In the genomic region with DNA sequence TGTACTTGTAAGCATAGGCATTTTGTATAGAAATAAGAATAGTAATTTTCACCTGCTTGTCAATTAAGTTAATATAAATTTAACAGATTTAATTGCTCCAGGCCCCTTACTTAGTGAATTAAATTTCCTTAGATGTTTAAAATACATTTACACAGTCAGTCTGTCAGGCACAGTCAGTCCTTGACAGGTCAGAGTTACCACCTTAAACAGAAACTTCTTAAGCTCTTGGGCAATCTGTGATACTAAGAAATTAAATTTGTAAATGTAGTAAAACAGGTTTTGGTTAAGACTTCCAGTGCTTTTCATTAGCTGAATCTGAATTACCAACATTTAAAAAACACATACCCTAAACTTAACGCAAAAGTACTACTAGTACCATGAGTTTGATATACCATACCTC, we compare ENCODE assay signal across 16 cellular contexts. TPM values are rescaled to one million over a fixed set of nuclear protein-coding genes. Genes with fewer than 3 reads are reported as not detected.
DNase-seq lines count a peak whose midpoint lies in the region; ATAC-seq and TF ChIP-seq lines count a peak whose summit lies in the region.
"Had no signal": no experiment of that assay in that cellular context is flagged by ENCODE, and none has a peak within 500 bp of the region (broad histone marks: within the 10 kb centered on the region; RNA-seq: fewer than 3 reads in every experiment).

No MANE protein-coding gene starts in this region.

- TF ChIP-seq CTCF in HEK293 (tag by site-specific recombination; IDR thresholded peaks at IDR 0.05), result no peak
- no peak for TF ChIP-seq CTCF in PC-3 (conservative IDR thresholded peaks at IDR 0.05; ENCODE audit: low read depth, low read length)
- TF ChIP-seq CTCF in epithelial cell of esophagus (IDR thresholded peaks at IDR 0.05; ENCODE audit: insufficient read depth, low read depth, low read length, missing control alignments), result no peak
- no peak for TF ChIP-seq CTCF in stomach (IDR thresholded peaks at IDR 0.05)

- 55 to 94% (median 88%) methylated on average over 1 of the region's 1 CpG for WGBS in stomach, 5 donors

- H3K4me3 Mint-ChIP-seq in activated T-cell treated with anti-CD3 and anti-CD28 coated beads, Interleukin-2, amount 50 U/mL, for 72 hours, result no peak overlapping the region
- H3K4me3 Mint-ChIP-seq: B cell; CD8-positive, alpha-beta T cell; H9 had no signal

- H3K36me3 Mint-ChIP-seq in activated T-cell treated with anti-CD3 and anti-CD28 coated beads, Interleukin-2, amount 50 U/mL, for 72 hours (ENCODE audit: insufficient read depth in 2 of 2), result peaks cover 1 to 20% of the 10 kb centered on the region in 2 donors

- no peak overlapping the region for H3K4me2 ChIP-seq in PC-3 (ENCODE audit: low read length)

- peaks cover 15% of the 10 kb centered on the region; the same call in 1 of the 2 replicates for H4K20me1 ChIP-seq in PC-3 (ENCODE audit: low read length)

- H3F3A ChIP-seq in PC-3 (ENCODE audit: low read length, unreplicated experiment), result no peaks in the 10 kb centered on the region

- H3K9me2 ChIP-seq in PC-3 (replicated peaks; ENCODE audit: low read length), result no peaks in the 10 kb centered on the region

- H3K27ac Mint-ChIP-seq in activated T-cell treated with anti-CD3 and anti-CD28 coated beads, Interleukin-2, amount 50 U/mL, for 72 hours, result no peak overlapping the region
- H3K27ac Mint-ChIP-seq: B cell, H9 had no signal

- no TSS peak for BruUV-seq in PC-3 (replicated peaks; lab: Mats Ljungman, UMichigan)

- no peak overlapping the region for H3K9ac ChIP-seq in PC-3 (ENCODE audit: low read length)
- H3K9ac ChIP-seq: BLaER1 treated with 17β-estradiol and CSF1 and Interleukin-3, amounts not matched to agents 10 nM and 100 nM had no signal

- POLR2A ChIA-PET in HEK293 (lab: Yijun Ruan, JAX), result interaction anchor here (1.2 kb wide), 1 partner anchor 16 kb away, joined by 3 read pairs; a partner anchor contains a TSS
- POLR2A ChIA-PET in PC-3 (lab: Charles Lee; ENCODE audit: unreplicated experiment), result no interaction called here

- H3K4me1 ChIP-seq in HEK293 (ENCODE audit: control insufficient read depth, insufficient read depth, low read length), result peaks cover 17% of the 10 kb centered on the region
- H3K4me1 ChIP-seq in PC-3 (ENCODE audit: insufficient read depth, low read length), result peaks cover 8% of the 10 kb centered on the region
- H3K4me1 ChIP-seq in stomach, result peaks cover 4 to 43% (median 22%) of the 10 kb centered on the region in 4 donors

- no peak for TF ChIP-seq EP300 in stomach (IDR thresholded peaks at IDR 0.05)

- no peaks in the 10 kb centered on the region for H3K27me3 Mint-ChIP-seq in activated T-cell treated with anti-CD3 and anti-CD28 coated beads, Interleukin-2, amount 50 U/mL, for 72 hours (ENCODE audit: low read depth)
- H3K27me3 Mint-ChIP-seq: B cell had no signal

- no peaks in the 10 kb centered on the region for H3K9me3 Mint-ChIP-seq in activated T-cell treated with anti-CD3 and anti-CD28 coated beads, Interleukin-2, amount 50 U/mL, for 72 hours
- H3K9me3 Mint-ChIP-seq: H9 had no signal

- peaks cover 70% of the 10 kb centered on the region for H3K4me1 Mint-ChIP-seq in activated T-cell treated with anti-CD3 and anti-CD28 coated beads, Interleukin-2, amount 50 U/mL, for 72 hours (ENCODE audit: low read depth)
- H3K4me1 Mint-ChIP-seq: H9 had no signal

- TF ChIP-seq POLR2A in stomach (IDR thresholded peaks at IDR 0.05), result no peak

- intact Hi-C loops in PC-3 (cut with micrococcal nuclease) (no loop called here), stomach (cut with DNase I; ENCODE audit: low total_unique reads) (no loop called here)

- ATAC-seq in PC-3, result no peak
- ATAC-seq in activated T-cell treated with anti-CD3 and anti-CD28 coated beads, Interleukin-2, amount 50 U/mL, for 72 hours (replicated peaks in 1 of 2), result no peak
- ATAC-seq: CD8-positive, alpha-beta T cell; GM12878 had no signal

- H3K36me3 ChIP-seq in HEK293 (ENCODE audit: control insufficient read depth in 2 of 2, insufficient read depth in 1 of 2, low read length in 2 of 2) (peaks cover 0 to 2% of the 10 kb centered on the region in 2 experiments; a peak in 1 of 3 replicates), PC-3 (ENCODE audit: low read depth, low read length) (peaks cover 3% of the 10 kb centered on the region; the same call in 1 of the 2 replicates), stomach (no peaks in the 10 kb centered on the region)

- CTCF ChIA-PET in HEK293 (lab: Yijun Ruan, JAX) (no interaction called here), PC-3 (lab: Charles Lee) (no interaction called here)

- peaks cover 97% of the 10 kb centered on the region for H3K79me2 ChIP-seq in PC-3 (ENCODE audit: low read length)

- H3K27me3 ChIP-seq in PC-3 (ENCODE audit: low read length) (no peaks in the 10 kb centered on the region), stomach (no peaks in the 10 kb centered on the region)
- H3K27me3 ChIP-seq: BLaER1 treated with 17β-estradiol and CSF1 and Interleukin-3, amounts not matched to agents 10 nM and 100 nM had no signal

- DNase-seq in PC-3 (peak; percentile 18), epithelial cell of esophagus (ENCODE audit: low read depth) (peak; percentile 63), renal cortical epithelial cell (ENCODE audit: low read depth) (peak; percentile 19), NCI-H524 treated with DMSO at 0.1 percent for 48 hours (lab: John Stamatoyannopoulos, UW) (no peak), stomach (no peak)
- DNase-seq in activated T-cell treated with anti-CD3 and anti-CD28 coated beads, Interleukin-2, amount 50 U/mL, for 72 hours, result no peak
- DNase-seq: Calu3; CD8-positive, alpha-beta T cell; DMS79 treated with DMSO at 0.1 percent for 48 hours; GF-D8; H9 had no signal

- H3K4me3 ChIP-seq in HEK293 (ENCODE audit: low read depth, low read length), result no peak overlapping the region
- no peak overlapping the region for H3K4me3 ChIP-seq in PC-3 (ENCODE audit: low read length)
- no peak overlapping the region for H3K4me3 ChIP-seq in epithelial cell of esophagus (ENCODE audit: low read length)
- no peak overlapping the region for H3K4me3 ChIP-seq in stomach
- H3K4me3 ChIP-seq: BLaER1 treated with 17β-estradiol and CSF1 and Interleukin-3, amounts not matched to agents 10 nM and 100 nM; GM12878 had no signal

- no peak overlapping the region for H2AFZ ChIP-seq in PC-3 (ENCODE audit: low read length)

- H3K9me3 ChIP-seq in HEK293 (ENCODE audit: control insufficient read depth, insufficient read depth, low read depth, low read length) (no peaks in the 10 kb centered on the region; the same call in 1 of the 2 replicates), PC-3 (ENCODE audit: low read length) (no peaks in the 10 kb centered on the region), stomach (no peaks in the 10 kb centered on the region)

- H3K27ac ChIP-seq in HEK293 (ENCODE audit: extremely low read depth, low read depth, low read length) (no peak overlapping the region), PC-3 (ENCODE audit: low read length) (no peak overlapping the region), stomach (no peak overlapping the region)
- H3K27ac ChIP-seq: BLaER1 treated with 17β-estradiol and CSF1 and Interleukin-3, amounts not matched to agents 10 nM and 100 nM; HL-60 had no signal

TF ChIP-seq in HEK293, 187 proteins besides CTCF, POLR2A, EP300 and RAD21:
- TF ChIP-seq, protein P1, sequence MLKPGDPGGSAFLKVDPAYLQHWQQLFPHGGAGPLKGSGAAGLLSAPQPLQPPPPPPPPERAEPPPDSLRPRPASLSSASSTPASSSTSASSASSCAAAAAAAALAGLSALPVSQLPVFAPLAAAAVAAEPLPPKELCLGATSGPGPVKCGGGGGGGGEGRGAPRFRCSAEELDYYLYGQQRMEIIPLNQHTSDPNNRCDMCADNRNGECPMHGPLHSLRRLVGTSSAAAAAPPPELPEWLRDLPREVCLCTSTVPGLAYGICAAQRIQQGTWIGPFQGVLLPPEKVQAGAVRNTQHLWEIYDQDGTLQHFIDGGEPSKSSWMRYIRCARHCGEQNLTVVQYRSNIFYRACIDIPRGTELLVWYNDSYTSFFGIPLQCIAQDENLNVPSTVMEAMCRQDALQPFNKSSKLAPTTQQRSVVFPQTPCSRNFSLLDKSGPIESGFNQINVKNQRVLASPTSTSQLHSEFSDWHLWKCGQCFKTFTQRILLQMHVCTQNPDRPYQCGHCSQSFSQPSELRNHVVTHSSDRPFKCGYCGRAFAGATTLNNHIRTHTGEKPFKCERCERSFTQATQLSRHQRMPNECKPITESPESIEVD (tag by site-specific recombination; IDR thresholded peaks at IDR 0.05), result peak; percentile 56; the same call in 1 of the 2 replicates
- TF ChIP-seq, protein P2, sequence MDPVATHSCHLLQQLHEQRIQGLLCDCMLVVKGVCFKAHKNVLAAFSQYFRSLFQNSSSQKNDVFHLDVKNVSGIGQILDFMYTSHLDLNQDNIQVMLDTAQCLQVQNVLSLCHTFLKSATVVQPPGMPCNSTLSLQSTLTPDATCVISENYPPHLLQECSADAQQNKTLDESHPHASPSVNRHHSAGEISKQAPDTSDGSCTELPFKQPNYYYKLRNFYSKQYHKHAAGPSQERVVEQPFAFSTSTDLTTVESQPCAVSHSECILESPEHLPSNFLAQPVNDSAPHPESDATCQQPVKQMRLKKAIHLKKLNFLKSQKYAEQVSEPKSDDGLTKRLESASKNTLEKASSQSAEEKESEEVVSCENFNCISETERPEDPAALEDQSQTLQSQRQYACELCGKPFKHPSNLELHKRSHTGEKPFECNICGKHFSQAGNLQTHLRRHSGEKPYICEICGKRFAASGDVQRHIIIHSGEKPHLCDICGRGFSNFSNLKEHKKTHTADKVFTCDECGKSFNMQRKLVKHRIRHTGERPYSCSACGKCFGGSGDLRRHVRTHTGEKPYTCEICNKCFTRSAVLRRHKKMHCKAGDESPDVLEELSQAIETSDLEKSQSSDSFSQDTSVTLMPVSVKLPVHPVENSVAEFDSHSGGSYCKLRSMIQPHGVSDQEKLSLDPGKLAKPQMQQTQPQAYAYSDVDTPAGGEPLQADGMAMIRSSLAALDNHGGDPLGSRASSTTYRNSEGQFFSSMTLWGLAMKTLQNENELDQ (tag by site-specific recombination; IDR thresholded peaks at IDR 0.05; ENCODE audit: low read depth), result no peak
TF ChIP-seq in HEK293: peak in this region for 1.

RNA-seq across cellular contexts. Expression of a gene that starts 15.9 kb away (rescaled TPM):
- total RNA-seq in PC-3 (2014; rRNA removed), result 33.6 and 35.0 TPM in 2 replicates
- 31.3 and 50.6 TPM in 2 replicates for total RNA-seq in renal cortical epithelial cell
- total RNA-seq in activated T-cell treated with anti-CD3 and anti-CD28 coated beads, Interleukin-2, amount 50 U/mL, for 72 hours, result 10 to 100 TPM; 81.2 to 85.9 TPM
- total RNA-seq in stomach, result 100 to 1,000 TPM in 1 of 5 donors, 10 to 100 TPM in 4; 19.7 to 157 (median 56.7) TPM
- polyA plus RNA-seq in stomach, result 10 to 100 TPM in 1 of 3 donors, 1 to 10 TPM in 2; 8.1 to 15.9 (median 9.2) TPM

RNA-seq across cellular contexts. Expression of a gene that starts 48.7 kb away (rescaled TPM):
- total RNA-seq in PC-3 (2014; rRNA removed) (40.3 and 49.9 TPM in 2 replicates), renal cortical epithelial cell (43.8 and 46.0 TPM in 2 replicates), stomach (10 to 100 TPM in 4 of 5 donors, 1 to 10 TPM in 1; 5.8 to 23.7 (median 20.6) TPM)
- 10 to 100 TPM; 54.3 to 60.7 TPM for total RNA-seq in activated T-cell treated with anti-CD3 and anti-CD28 coated beads, Interleukin-2, amount 50 U/mL, for 72 hours
- 10 to 100 TPM; 31.4 to 53.0 (median 42.6) TPM for polyA plus RNA-seq in stomach

RNA-seq across cellular contexts. Expression of a gene that starts 48.8 kb away (rescaled TPM):
- total RNA-seq in PC-3 (2014; rRNA removed) (21.9 and 29.8 TPM in 2 replicates), renal cortical epithelial cell (19.4 and 33.5 TPM in 2 replicates), stomach (100 to 1,000 TPM in 2 of 5 donors, 10 to 100 TPM in 3; 10.3 to 166 (median 44.9) TPM)
- total RNA-seq in activated T-cell treated with anti-CD3 and anti-CD28 coated beads, Interleukin-2, amount 50 U/mL, for 72 hours, result 10 to 100 TPM; 52.8 to 58.9 TPM
- polyA plus RNA-seq in stomach, result 10 to 100 TPM; 43.0 to 65.0 (median 44.1) TPM

Comparison
In these comparisons a context has a peak if more than half of its experiments do, and no peak if none do; other contexts are left out.
1. DNase-seq: peak in PC-3 (single experiment), epithelial cell of esophagus (single experiment) and renal cortical epithelial cell (single experiment); none in activated T-cell treated with anti-CD3 and anti-CD28 coated beads, Interleukin-2, amount 50 U/mL, for 72 hours (0 of 2), NCI-H524 treated with DMSO at 0.1 percent for 48 hours (single experiment) and stomach (single experiment).